In the genomic region with DNA sequence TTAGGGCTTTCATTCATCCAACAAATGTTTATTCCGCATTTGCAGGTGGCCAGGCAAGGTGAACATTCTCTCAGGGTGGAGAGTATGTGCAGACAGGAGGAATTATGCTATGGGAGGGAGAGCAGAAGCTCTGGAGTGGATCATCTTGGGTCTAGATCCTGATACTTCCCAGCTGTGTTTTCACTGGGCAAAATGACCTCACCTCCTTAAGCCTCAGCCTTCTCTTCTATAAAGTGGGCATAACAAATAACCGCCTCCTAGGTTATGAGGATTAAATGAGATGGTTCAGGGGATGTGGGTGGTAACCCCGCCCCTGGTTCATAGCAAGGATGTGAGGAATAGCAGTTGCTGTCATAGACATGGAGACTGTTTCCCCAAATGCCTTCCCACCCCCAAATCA, we compare ENCODE assay signal across 9 cellular contexts. TPM values are rescaled to one million over a fixed set of nuclear protein-coding genes. Genes with fewer than 3 reads are reported as not detected.
DNase-seq lines count a peak whose midpoint lies in the region; ATAC-seq, FAIRE-seq and TF ChIP-seq lines count a peak whose summit lies in the region.
"Had no signal": no experiment of that assay in that cellular context is flagged by ENCODE, and none has a peak within 500 bp of the region (broad histone marks: within the 10 kb centered on the region; RNA-seq: fewer than 3 reads in every experiment).

No MANE protein-coding gene starts in this region.

- H3K27me3 ChIP-seq in HUES64 (ENCODE audit: insufficient read depth, low read length) (peaks cover 45% of the 10 kb centered on the region), breast epithelium (no peaks in the 10 kb centered on the region), kidney epithelial cell (ENCODE audit: control insufficient read depth, insufficient read depth, low read length) (no peaks in the 10 kb centered on the region), suprapubic skin (no peaks in the 10 kb centered on the region)
- H3K27me3 ChIP-seq: Peyer's patch had no signal

- TF ChIP-seq POLR2A in breast epithelium (IDR thresholded peaks at IDR 0.05) (no peak), suprapubic skin (IDR thresholded peaks at IDR 0.05) (no peak)

- H3K9me3 Mint-ChIP-seq in activated T-helper 2 cell treated with anti-CD3 and anti-CD28 coated beads, Interferon-gamma antibody, Interleukin-2, Interleukin-4, amounts not matched to agents 10 μg/mL and 5 μg/mL and 100 μg/mL, durations not matched to agents 14 hours and 24 hours and 36 hours: no peaks in the 10 kb centered on the region

- no peaks in the 10 kb centered on the region for H3K36me3 ChIP-seq in HUES64 (ENCODE audit: insufficient read depth, low read length)
- H3K36me3 ChIP-seq in breast epithelium: no peaks in the 10 kb centered on the region
- H3K36me3 ChIP-seq in kidney epithelial cell (ENCODE audit: control insufficient read depth, insufficient read depth, low read length): peaks cover 1% of the 10 kb centered on the region
- no peaks in the 10 kb centered on the region for H3K36me3 ChIP-seq in suprapubic skin
- H3K36me3 ChIP-seq: Peyer's patch had no signal

- no peak overlapping the region for H3K9ac ChIP-seq in HUES64 (ENCODE audit: low read depth, low read length)

- no peak for ATAC-seq in left colon

- no peak for TF ChIP-seq CTCF in breast epithelium (IDR thresholded peaks at IDR 0.05)
- no peak for TF ChIP-seq CTCF in kidney epithelial cell (IDR thresholded peaks at IDR 0.05; ENCODE audit: insufficient read depth, low read length, poor library complexity, severe bottlenecking)
- no peak for TF ChIP-seq CTCF in suprapubic skin (IDR thresholded peaks at IDR 0.05)

- TF ChIP-seq EP300 in suprapubic skin (IDR thresholded peaks at IDR 0.05): no peak

- intact Hi-C loops in breast epithelium (cut with DNase I; ENCODE audit: low total_unique reads): loop anchor here (2.0 kb wide), 1 partner anchor 53 kb away; no protein-coding TSS in a partner anchor
- intact Hi-C loops in activated T-helper 2 cell treated with anti-CD3 and anti-CD28 coated beads, Interferon-gamma antibody, Interleukin-2, Interleukin-4, amounts not matched to agents 10 μg/mL and 5 μg/mL and 100 μg/mL, durations not matched to agents 14 hours and 24 hours and 36 hours (cut with micrococcal nuclease): loop anchor here (10.0 kb wide), 1 partner anchor 123 kb away; no protein-coding TSS in a partner anchor
- intact Hi-C loops in left colon (cut with DNase I, micrococcal nuclease): loop anchor here in 1 of 2 donors (10.0 kb wide), 1 partner anchor 123 kb away; no protein-coding TSS in a partner anchor

- H3K4me1 ChIP-seq in HUES64 (ENCODE audit: insufficient read depth, low read length) (peaks cover 4% of the 10 kb centered on the region; the same call in 1 of the 2 replicates), breast epithelium (no peaks in the 10 kb centered on the region), suprapubic skin (peaks cover 42% of the 10 kb centered on the region)

- H3K27ac ChIP-seq in HUES64 (ENCODE audit: low read depth, low read length): no peak overlapping the region
- H3K27ac ChIP-seq in breast epithelium: peak overlapping the region; percentile 91 to 93
- H3K27ac ChIP-seq in suprapubic skin: peak overlapping the region; percentile 75

- H3K4me3 ChIP-seq in HUES64 (ENCODE audit: low read length): peak overlapping the region; percentile 82
- peak overlapping the region in 2 of 3 donors; percentile 85 to 96 for H3K4me3 ChIP-seq in breast epithelium
- H3K4me3 ChIP-seq in kidney epithelial cell (ENCODE audit: low read depth, low read length): peak overlapping the region; percentile 3
- H3K4me3 ChIP-seq in suprapubic skin: peak overlapping the region; percentile 81

- no peak overlapping the region for H3K4me3 Mint-ChIP-seq in activated T-helper 2 cell treated with anti-CD3 and anti-CD28 coated beads, Interferon-gamma antibody, Interleukin-2, Interleukin-4, amounts not matched to agents 10 μg/mL and 5 μg/mL and 100 μg/mL, durations not matched to agents 14 hours and 24 hours and 36 hours (ENCODE audit: low read depth)

- no peak for FAIRE-seq in HTR-8/SVneo (lab: Jason Lieb, UNC)

- peaks cover 19% of the 10 kb centered on the region for H3K4me1 Mint-ChIP-seq in activated T-helper 2 cell treated with anti-CD3 and anti-CD28 coated beads, Interferon-gamma antibody, Interleukin-2, Interleukin-4, amounts not matched to agents 10 μg/mL and 5 μg/mL and 100 μg/mL, durations not matched to agents 14 hours and 24 hours and 36 hours (ENCODE audit: low read depth)

- no peaks in the 10 kb centered on the region for H3K36me3 Mint-ChIP-seq in activated T-helper 2 cell treated with anti-CD3 and anti-CD28 coated beads, Interferon-gamma antibody, Interleukin-2, Interleukin-4, amounts not matched to agents 10 μg/mL and 5 μg/mL and 100 μg/mL, durations not matched to agents 14 hours and 24 hours and 36 hours (ENCODE audit: low read depth)

- H3K27ac Mint-ChIP-seq in activated T-helper 2 cell treated with anti-CD3 and anti-CD28 coated beads, Interferon-gamma antibody, Interleukin-2, Interleukin-4, amounts not matched to agents 10 μg/mL and 5 μg/mL and 100 μg/mL, durations not matched to agents 14 hours and 24 hours and 36 hours: no peak overlapping the region

- peaks cover 59% of the 10 kb centered on the region for H3K27me3 Mint-ChIP-seq in activated T-helper 2 cell treated with anti-CD3 and anti-CD28 coated beads, Interferon-gamma antibody, Interleukin-2, Interleukin-4, amounts not matched to agents 10 μg/mL and 5 μg/mL and 100 μg/mL, durations not matched to agents 14 hours and 24 hours and 36 hours (ENCODE audit: low read depth)

- no peak for DNase-seq in breast epithelium (ENCODE audit: low spot score in 2 of 2)
- no peak for DNase-seq in kidney epithelial cell (ENCODE audit: low read depth)
- DNase-seq in suprapubic skin (ENCODE audit: low spot score in 2 of 2): no peak
- no peak for DNase-seq in HTR-8/SVneo (ENCODE audit: insufficient read length, low spot score)
- no peak for DNase-seq in activated T-helper 2 cell treated with anti-CD3 and anti-CD28 coated beads, Interferon-gamma antibody, Interleukin-2, Interleukin-4, amounts not matched to agents 10 μg/mL and 5 μg/mL and 100 μg/mL, durations not matched to agents 14 hours and 24 hours and 36 hours (ENCODE audit: low spot score)
- no peak for DNase-seq in left colon
- DNase-seq: activated effector memory CD4-positive, alpha-beta T cell treated with anti-CD3 and anti-CD28 coated beads, Interleukin-2, amount 50 U/mL, for 16 hours had no signal

- 74% methylated on average over 3 of the region's 3 CpGs for WGBS in HUES64
- WGBS in suprapubic skin: 58% methylated on average over 3 of the region's 3 CpGs

- H3K9me3 ChIP-seq in HUES64 (ENCODE audit: insufficient read depth, low read depth, low read length): no peaks in the 10 kb centered on the region
- H3K9me3 ChIP-seq in breast epithelium: no peaks in the 10 kb centered on the region
- H3K9me3 ChIP-seq in suprapubic skin: no peaks in the 10 kb centered on the region
- H3K9me3 ChIP-seq: Peyer's patch had no signal

RNA-seq across cellular contexts. Expression of gene TMEM51, which starts 1.7 kb away (rescaled TPM):
- polyA plus RNA-seq in HUES64 (2013, experiment 1 of 2): 5.6 TPM
- 6.5 TPM for polyA plus RNA-seq in HUES64 (2013, experiment 2 of 2)
- 10 to 100 TPM in 2 of 3 donors, 1 to 10 TPM in 1; 1.6 to 26.3 (median 10.8) TPM for total RNA-seq in breast epithelium
- 71.7 and 82.3 TPM in 2 replicates for total RNA-seq in kidney epithelial cell
- 10 to 100 TPM in 2 of 4 donors, 1 to 10 TPM in 2; 6.4 to 12.2 (median 10.6) TPM for total RNA-seq in suprapubic skin
- 0.11 and 0.16 TPM in 2 replicates for total RNA-seq in activated T-helper 2 cell treated with anti-CD3 and anti-CD28 coated beads, Interferon-gamma antibody, Interleukin-2, Interleukin-4, amounts not matched to agents 10 μg/mL and 5 μg/mL and 100 μg/mL, durations not matched to agents 14 hours and 24 hours and 36 hours
- 10 to 100 TPM; 23.4 to 27.4 TPM for total RNA-seq in left colon

Comparison
In these comparisons a context has a peak if more than half of its experiments do, and no peak if none do; other contexts are left out.
1. H3K4me3 ChIP-seq: peak in every context shown above with its lines; median percentile 90 in breast epithelium; 82 in HUES64; 81 in suprapubic skin; 3 in kidney epithelial cell.